ENCODE assay signal across 3 cellular contexts in the genomic region with DNA sequence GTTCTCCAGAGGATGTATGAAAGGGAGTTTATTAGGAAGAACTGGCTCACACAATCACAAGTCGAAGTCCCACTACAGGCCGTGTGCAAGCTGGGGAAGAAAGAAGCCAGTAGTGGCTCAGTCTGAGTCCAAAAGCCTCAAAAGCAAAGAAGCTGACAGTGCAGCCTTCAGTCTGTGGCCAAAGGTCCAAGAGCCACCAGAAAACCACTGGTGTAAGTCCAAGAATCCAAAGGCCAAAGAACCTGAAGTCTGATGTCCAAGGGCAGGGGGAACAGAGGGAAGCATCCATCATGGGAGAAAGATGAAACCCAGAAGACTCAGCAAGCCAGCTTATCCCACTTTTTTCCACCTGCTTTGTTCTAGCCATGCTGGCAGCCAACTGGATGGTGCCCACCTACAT.
TF ChIP-seq lines count a peak whose summit lies in the region.

No MANE protein-coding gene starts in this region.

TF ChIP-seq in liver, 16 proteins besides CTCF, POLR2A, EP300 and RAD21:
- TF ChIP-seq EGR1 (IDR thresholded peaks at IDR 0.05; ENCODE audit: low read depth in 2 of 2) = no peak
- no peak for TF ChIP-seq JUND (IDR thresholded peaks at IDR 0.05)
- no peak for TF ChIP-seq ATF3 (IDR thresholded peaks at IDR 0.05)
- TF ChIP-seq SP1 (IDR thresholded peaks at IDR 0.05) = no peak
- no peak for TF ChIP-seq GABPA (IDR thresholded peaks at IDR 0.05 in 1 of 2, conservative IDR thresholded peaks at IDR 0.05 in 1 of 2)
- TF ChIP-seq REST (IDR thresholded peaks at IDR 0.05) = no peak
- no peak for TF ChIP-seq FOXA2 (IDR thresholded peaks at IDR 0.05)
- TF ChIP-seq TAF1 (conservative IDR thresholded peaks at IDR 0.05) = no peak
- peak; percentile 41 to 66 for TF ChIP-seq HNF4A (conservative IDR thresholded peaks at IDR 0.05)

TF ChIP-seq in HepG2, 621 proteins besides CTCF, POLR2A, EP300 and RAD21:
- TF ChIP-seq ZNF614 (CRISPR knock-in tag; IDR thresholded peaks at IDR 0.05; ENCODE audit: borderline replicate concordance) (no peak), ZXDC (CRISPR knock-in tag; IDR thresholded peaks at IDR 0.05) (no peak), LCORL (IDR thresholded peaks at IDR 0.05) (no peak), LCORL (CRISPR knock-in tag; IDR thresholded peaks at IDR 0.05) (no peak), ZNF672 (CRISPR knock-in tag; IDR thresholded peaks at IDR 0.05) (no peak), DNMT3B (CRISPR knock-in tag; conservative IDR thresholded peaks at IDR 0.05) (no peak), SOX13 (IDR thresholded peaks at IDR 0.05) (no peak), SOX13 (CRISPR knock-in tag; conservative IDR thresholded peaks at IDR 0.05 in 1 of 2, IDR thresholded peaks at IDR 0.05 in 1 of 2) (no peak), POLR2G (IDR thresholded peaks at IDR 0.05; ENCODE audit: low read depth, low read length) (no peak), HMG20A (CRISPR knock-in tag; IDR thresholded peaks at IDR 0.05; ENCODE audit: borderline replicate concordance) (no peak), ZSCAN22 (CRISPR knock-in tag; IDR thresholded peaks at IDR 0.05) (no peak), ZBTB20 (CRISPR knock-in tag; IDR thresholded peaks at IDR 0.05; ENCODE audit: borderline replicate concordance, low read depth) (no peak), ZMAT3 (CRISPR knock-in tag; conservative IDR thresholded peaks at IDR 0.05) (no peak), PLSCR1 (CRISPR knock-in tag; IDR thresholded peaks at IDR 0.05; ENCODE audit: borderline replicate concordance) (no peak), GATAD1 (CRISPR knock-in tag; IDR thresholded peaks at IDR 0.05) (no peak), THYN1 (CRISPR knock-in tag; IDR thresholded peaks at IDR 0.05; ENCODE audit: borderline replicate concordance, low read depth) (no peak)

TF ChIP-seq in GM12878, 131 proteins besides CTCF, POLR2A, EP300 and RAD21:
- TF ChIP-seq ZBTB4 (CRISPR knock-in tag; IDR thresholded peaks at IDR 0.05) = no peak
- TF ChIP-seq FOXK2 (IDR thresholded peaks at IDR 0.05) = no peak
- TF ChIP-seq PAX8 (IDR thresholded peaks at IDR 0.05) = no peak
- TF ChIP-seq STAT1 (conservative IDR thresholded peaks at IDR 0.05) = no peak
- no peak for TF ChIP-seq ZNF687 (IDR thresholded peaks at IDR 0.05)
- no peak for TF ChIP-seq TCF3 (IDR thresholded peaks at IDR 0.05; ENCODE audit: borderline replicate concordance, insufficient read depth, low read depth, low read length)
- no peak for TF ChIP-seq IRF5 (IDR thresholded peaks at IDR 0.05; ENCODE audit: borderline replicate concordance)
- no peak for TF ChIP-seq ASH2L (IDR thresholded peaks at IDR 0.05; ENCODE audit: borderline replicate concordance, low read depth)
- no peak for TF ChIP-seq MEF2B (IDR thresholded peaks at IDR 0.05; ENCODE audit: partially characterized antibody, poor library complexity, severe bottlenecking)
- no peak for TF ChIP-seq IRF4 (IDR thresholded peaks at IDR 0.05; ENCODE audit: low read depth, low read length)
- TF ChIP-seq, protein P1, sequence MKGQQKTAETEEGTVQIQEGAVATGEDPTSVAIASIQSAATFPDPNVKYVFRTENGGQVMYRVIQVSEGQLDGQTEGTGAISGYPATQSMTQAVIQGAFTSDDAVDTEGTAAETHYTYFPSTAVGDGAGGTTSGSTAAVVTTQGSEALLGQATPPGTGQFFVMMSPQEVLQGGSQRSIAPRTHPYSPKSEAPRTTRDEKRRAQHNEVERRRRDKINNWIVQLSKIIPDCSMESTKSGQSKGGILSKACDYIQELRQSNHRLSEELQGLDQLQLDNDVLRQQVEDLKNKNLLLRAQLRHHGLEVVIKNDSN (IDR thresholded peaks at IDR 0.05; ENCODE audit: borderline replicate concordance, extremely low read length, insufficient read depth, low read depth, low read length) = no peak
- no peak for TF ChIP-seq ATF2 (IDR thresholded peaks at IDR 0.05; ENCODE audit: low read length)
- no peak for TF ChIP-seq TAF1 (IDR thresholded peaks at IDR 0.05; ENCODE audit: borderline replicate concordance, low read depth, low read length)
- no peak for TF ChIP-seq ESRRA (IDR thresholded peaks at IDR 0.05; ENCODE audit: low read length)
